Comparison of ENCODE assay signal across 12 cellular contexts in the genomic region with DNA sequence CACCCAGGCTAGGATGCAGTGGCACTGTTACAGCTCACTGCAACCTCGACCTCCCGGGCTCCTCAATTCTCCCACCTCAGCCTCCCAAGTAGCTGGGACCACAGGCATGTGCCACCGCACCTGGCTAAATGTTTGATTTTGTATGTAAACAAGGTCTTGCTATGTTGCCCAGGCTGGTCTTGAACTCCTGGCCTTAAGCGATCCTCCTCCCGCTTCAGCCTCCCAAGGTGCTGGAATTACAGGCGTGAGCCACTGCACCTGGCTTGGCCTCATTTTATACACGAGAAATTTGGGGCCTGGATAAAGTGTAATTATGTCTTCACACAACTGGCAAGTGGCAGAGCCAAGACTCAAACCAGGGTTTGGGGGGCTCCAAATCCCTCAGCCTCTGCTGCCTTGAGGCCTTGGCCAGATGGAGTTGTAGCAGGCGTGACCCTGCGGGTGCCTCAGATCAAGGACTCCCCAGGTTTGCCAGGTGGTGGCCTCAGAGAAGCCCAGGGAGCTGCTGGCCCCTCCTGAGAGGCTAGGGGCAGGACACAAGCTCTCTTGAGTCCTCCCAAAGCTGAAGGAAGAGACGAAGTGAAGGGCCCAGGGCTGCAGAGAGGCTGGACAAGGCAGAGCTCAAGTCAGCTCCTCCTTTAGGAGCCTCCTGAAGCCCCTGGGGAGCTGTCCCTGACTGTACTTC.
A peak's percentile ranks its signal among the peaks of the same experiment; 100 is the strongest.
DNase-seq lines count a peak whose midpoint lies in the region; ATAC-seq, FAIRE-seq and TF ChIP-seq lines count a peak whose summit lies in the region.
"Had no signal": no experiment of that assay in that cellular context is flagged by ENCODE, and none has a peak within 500 bp of the region (broad histone marks: within the 10 kb centered on the region; RNA-seq: fewer than 3 reads in every experiment).

No MANE protein-coding gene starts in this region.

- DNase-seq in CD14-positive monocyte (ENCODE audit: low spot score) (no peak), D341Med (ENCODE audit: low spot score) (peak; percentile 18), WERI-Rb-1 (peak; percentile 83), HepG2 (ENCODE audit: low spot score) (no peak), iPS-NIHi7 (ENCODE audit: extremely low spot score) (no peak), left lung (no peak), ascending aorta (ENCODE audit: low spot score in 2 of 2) (no peak)
- DNase-seq: NCI-H446 had no signal

- intact Hi-C loops in CD14-positive monocyte (cut with micrococcal nuclease) (no loop called here), HepG2 (cut with micrococcal nuclease; ENCODE audit: unreplicated experiment) (no loop called here), left lung (cut with DNase I) (loop anchor here in 1 of 2 donors (10.0 kb wide), 1 partner anchor 187 kb away; no protein-coding TSS in a partner anchor), ascending aorta (cut with DNase I) (no loop called here)

- no peaks in the 10 kb centered on the region for H3K4me1 ChIP-seq in HepG2 (ENCODE audit: insufficient read depth, low read length)
- H3K4me1 ChIP-seq in left lung: peaks cover 0 to 14% of the 10 kb centered on the region in 2 donors
- H3K4me1 ChIP-seq in ascending aorta: peaks cover 0 to 3% of the 10 kb centered on the region in 2 donors

- no peak for TF ChIP-seq RAD21 in HepG2 (CRISPR knock-in tag; IDR thresholded peaks at IDR 0.05)

- H3K9me3 ChIP-seq in WERI-Rb-1 (ENCODE audit: severe bottlenecking) (no peaks in the 10 kb centered on the region), HepG2 (ENCODE audit: low read length) (no peaks in the 10 kb centered on the region), left lung (no peaks in the 10 kb centered on the region), ascending aorta (no peaks in the 10 kb centered on the region)
- H3K9me3 ChIP-seq: ovary, thyroid gland had no signal

- 59% methylated on average over 7 of the region's 10 CpGs for WGBS in HepG2 (ENCODE audit: low lambda C conversion rate)

- H3K36me3 ChIP-seq in WERI-Rb-1 (no peaks in the 10 kb centered on the region), HepG2 (replicated peaks in 1 of 2; ENCODE audit: control insufficient read depth in 1 of 2, insufficient read depth in 2 of 2, low read length in 2 of 2) (no peaks in the 10 kb centered on the region), left lung (peaks cover 0 to 11% of the 10 kb centered on the region in 2 donors), ascending aorta (no peaks in the 10 kb centered on the region)
- H3K36me3 ChIP-seq: ovary, thyroid gland had no signal

- H3K27ac ChIP-seq in WERI-Rb-1: peak overlapping the region; percentile 84
- H3K27ac ChIP-seq in HepG2 (ENCODE audit: extremely low read length, insufficient read depth, low read length): no peak overlapping the region
- peak overlapping the region in 1 of 2 donors; percentile 3 for H3K27ac ChIP-seq in left lung
- no peak overlapping the region for H3K27ac ChIP-seq in ascending aorta
- H3K27ac ChIP-seq: thyroid gland had no signal

- H3K79me2 ChIP-seq in HepG2 (ENCODE audit: insufficient read depth, low read length): no peaks in the 10 kb centered on the region

- H3K4me3 ChIP-seq in WERI-Rb-1 (ENCODE audit: low read depth, low read length): no peak overlapping the region
- no peak overlapping the region for H3K4me3 ChIP-seq in HepG2 (replicated peaks in 1 of 3; ENCODE audit: insufficient read depth in 1 of 3, low read depth in 2 of 3, low read length in 3 of 3)
- H3K4me3 ChIP-seq in left lung: no peak overlapping the region
- no peak overlapping the region for H3K4me3 ChIP-seq in ascending aorta
- H3K4me3 ChIP-seq: thyroid gland had no signal

- no peak for TF ChIP-seq POLR2A in HepG2 (IDR thresholded peaks at IDR 0.05; ENCODE audit: insufficient read depth in 1 of 2, low read depth in 2 of 2, low read length in 2 of 2)

- CTCF ChIA-PET in HepG2 (lab: Yijun Ruan, JAX; ENCODE audit: low intra/inter-chr PET ratio, low total read pairs): no interaction called here

- TF ChIP-seq CTCF in CD14-positive monocyte (IDR thresholded peaks at IDR 0.05) (no peak), WERI-Rb-1 (IDR thresholded peaks at IDR 0.05; ENCODE audit: low read depth, low read length) (peak; percentile 36; the same call in 1 of the 2 replicates), HepG2 (CRISPR knock-in tag; IDR thresholded peaks at IDR 0.05) (no peak), left lung (IDR thresholded peaks at IDR 0.05) (no peak), ascending aorta (IDR thresholded peaks at IDR 0.05) (no peak)

- H3K9ac ChIP-seq in HepG2 (ENCODE audit: insufficient read depth, low read depth, low read length): no peak overlapping the region

- POLR2A ChIA-PET in HepG2 (lab: Yijun Ruan, JAX): no interaction called here

- no peak overlapping the region for H3K4me2 ChIP-seq in HepG2 (ENCODE audit: low read depth, low read length)

- H3K4me3 Mint-ChIP-seq in CD14-positive monocyte: no peak overlapping the region

- no peak for TF ChIP-seq EP300 in HepG2 (IDR thresholded peaks at IDR 0.05; ENCODE audit: low read depth in 2 of 2, low read length in 2 of 2)
- no peak for TF ChIP-seq EP300 in HepG2 (CRISPR knock-in tag; IDR thresholded peaks at IDR 0.05; ENCODE audit: borderline replicate concordance)

- H2AFZ ChIP-seq in HepG2 (ENCODE audit: low read length): no peak overlapping the region

- in situ Hi-C loops in HepG2 (cut with HindIII; ENCODE audit: extremely low pct_ligation_motif_present, low pct_unique_long_range_greater_than_20kb): no loop called here

- peaks cover 42 to 67% of the 10 kb centered on the region in 2 donors for H3K36me3 Mint-ChIP-seq in CD14-positive monocyte

- peak overlapping the region in 5 of 7 donors; percentile 31 to 56 (median 50) for H3K27ac Mint-ChIP-seq in CD14-positive monocyte

- peaks cover 25% of the 10 kb centered on the region for H3K4me1 Mint-ChIP-seq in CD14-positive monocyte

- H3K9me3 Mint-ChIP-seq in CD14-positive monocyte: peaks cover 0 to 2% (median 0%) of the 10 kb centered on the region in 7 donors

- no peaks in the 10 kb centered on the region for H4K20me1 ChIP-seq in HepG2 (ENCODE audit: insufficient read depth, low read length)

- ATAC-seq in HepG2 (peak; percentile 14; the same call in 1 of the 3 replicates), left lung (no peak)
- ATAC-seq: HCT116 had no signal

- peaks cover 0 to 3% (median 0%) of the 10 kb centered on the region in 3 donors for H3K27me3 Mint-ChIP-seq in CD14-positive monocyte (ENCODE audit: low read depth in 3 of 3)

- no peak for FAIRE-seq in HepG2 (lab: Jason Lieb, UNC)
- FAIRE-seq: HTR-8/SVneo had no signal

- H3K27me3 ChIP-seq in WERI-Rb-1 (ENCODE audit: insufficient read depth, low read depth, severe bottlenecking): no peaks in the 10 kb centered on the region
- H3K27me3 ChIP-seq in HepG2 (ENCODE audit: control insufficient read depth in 1 of 2, insufficient read depth in 2 of 2, low read length in 2 of 2): no peaks in the 10 kb centered on the region
- H3K27me3 ChIP-seq in left lung: no peaks in the 10 kb centered on the region
- no peaks in the 10 kb centered on the region for H3K27me3 ChIP-seq in ascending aorta
- H3K27me3 ChIP-seq: ovary, thyroid gland had no signal

- no TSS peak for BruUV-seq in HepG2 (replicated peaks; lab: Mats Ljungman, UMichigan)

TF ChIP-seq in HepG2, 621 proteins besides CTCF, POLR2A, EP300 and RAD21:
- no peak for TF ChIP-seq REXO4 (CRISPR knock-in tag; IDR thresholded peaks at IDR 0.05; ENCODE audit: borderline replicate concordance)
- TF ChIP-seq NKX3-1 (CRISPR knock-in tag; IDR thresholded peaks at IDR 0.05): no peak
- no peak for TF ChIP-seq ZNF644 (CRISPR knock-in tag; IDR thresholded peaks at IDR 0.05; ENCODE audit: low read depth)
- no peak for TF ChIP-seq ZNF441 (CRISPR knock-in tag; IDR thresholded peaks at IDR 0.05; ENCODE audit: borderline replicate concordance)
- TF ChIP-seq ZNF556 (CRISPR knock-in tag; IDR thresholded peaks at IDR 0.05; ENCODE audit: borderline replicate concordance): no peak
- TF ChIP-seq RBAK (CRISPR knock-in tag; IDR thresholded peaks at IDR 0.05): no peak
- no peak for TF ChIP-seq ZNF205 (CRISPR knock-in tag; IDR thresholded peaks at IDR 0.05)
- TF ChIP-seq ZFP36L2 (CRISPR knock-in tag; IDR thresholded peaks at IDR 0.05): no peak
- TF ChIP-seq SP5 (CRISPR knock-in tag; IDR thresholded peaks at IDR 0.05; ENCODE audit: borderline replicate concordance, low read depth): no peak
- TF ChIP-seq SOX5 (CRISPR knock-in tag; IDR thresholded peaks at IDR 0.05; ENCODE audit: borderline replicate concordance): no peak
- TF ChIP-seq ZNF780A (CRISPR knock-in tag; IDR thresholded peaks at IDR 0.05): no peak
TF ChIP-seq in HepG2: peak in this region for 0.

Comparison
In these comparisons a context has a peak if more than half of its experiments do, and no peak if none do; other contexts are left out.
1. DNase-seq: peak in D341Med (single experiment) and WERI-Rb-1 (single experiment); none in CD14-positive monocyte (single experiment), HepG2 (single experiment), iPS-NIHi7 (single experiment), left lung (0 of 2) and ascending aorta (0 of 2).